ENCODE assay signal across 18 cellular contexts in the genomic region with DNA sequence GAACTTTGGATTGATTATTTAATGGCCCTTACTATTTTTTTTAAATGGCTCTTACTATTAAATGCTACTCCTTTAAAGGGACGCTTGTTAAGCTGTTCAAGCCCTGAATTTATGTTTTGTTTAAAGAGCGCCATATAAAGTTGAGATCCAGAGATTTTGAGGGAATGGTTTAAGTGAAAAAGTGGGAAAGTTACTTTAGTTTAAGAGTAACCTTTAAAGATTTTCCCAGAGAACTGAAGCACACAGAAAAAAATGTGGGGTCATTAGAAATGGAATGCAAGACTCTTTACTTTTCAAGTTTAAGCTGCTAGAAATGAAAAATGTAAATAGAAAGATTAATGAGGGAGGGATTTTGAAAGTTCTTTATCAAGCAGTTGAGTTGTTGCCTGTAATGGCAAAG.
A peak's percentile ranks its signal among the peaks of the same experiment; 100 is the strongest.
DNase-seq lines count a peak whose midpoint lies in the region; ATAC-seq, FAIRE-seq and TF ChIP-seq lines count a peak whose summit lies in the region.
"Had no signal": no experiment of that assay in that cellular context is flagged by ENCODE, and none has a peak within 500 bp of the region (broad histone marks: within the 10 kb centered on the region; RNA-seq: fewer than 3 reads in every experiment).

No MANE protein-coding gene starts in this region.

- intact Hi-C loops in upper lobe of right lung (cut with DNase I) (no loop called here), gastrocnemius medialis (cut with DNase I; ENCODE audit: low total_unique reads) (loop anchor here (10.0 kb wide), 1 partner anchor 57 kb away; no protein-coding TSS in a partner anchor)

- no peaks in the 10 kb centered on the region for H3K9me3 Mint-ChIP-seq in astrocyte (ENCODE audit: unreplicated experiment)
- H3K9me3 Mint-ChIP-seq: CD8-positive, alpha-beta T cell had no signal

- no peak overlapping the region for H3K9ac ChIP-seq in BLaER1 treated with 17β-estradiol and CSF1 and Interleukin-3, amounts not matched to agents 10 nM and 100 nM
- H3K9ac ChIP-seq in astrocyte (ENCODE audit: low read length): no peak overlapping the region
- H3K9ac ChIP-seq in mesenchymal stem cell (ENCODE audit: low read length): no peak overlapping the region

- no peaks in the 10 kb centered on the region for H3K79me1 ChIP-seq in mesenchymal stem cell (replicated peaks; ENCODE audit: low read length, poor library complexity, severe bottlenecking)

- no peak overlapping the region for H3K27ac ChIP-seq in BLaER1 treated with 17β-estradiol and CSF1 and Interleukin-3, amounts not matched to agents 10 nM and 100 nM
- H3K27ac ChIP-seq in astrocyte (ENCODE audit: low read depth, low read length): no peak overlapping the region
- H3K27ac ChIP-seq in mesenchymal stem cell (ENCODE audit: low read length, poor library complexity, severe bottlenecking): no peak overlapping the region
- peak overlapping the region; percentile 15 for H3K27ac ChIP-seq in upper lobe of right lung
- no peak overlapping the region for H3K27ac ChIP-seq in gastrocnemius medialis
- H3K27ac ChIP-seq: HL-60 had no signal

- no peak overlapping the region for H2BK12ac ChIP-seq in mesenchymal stem cell (ENCODE audit: low read length in 2 of 2)

- no peak overlapping the region for H2AK5ac ChIP-seq in mesenchymal stem cell (ENCODE audit: low read length, severe bottlenecking)

- H3K36me3 Mint-ChIP-seq in astrocyte (ENCODE audit: low read depth, unreplicated experiment): no peaks in the 10 kb centered on the region
- H3K36me3 Mint-ChIP-seq: CD8-positive, alpha-beta T cell had no signal

- H3K18ac ChIP-seq in mesenchymal stem cell (ENCODE audit: low read depth in 1 of 2, low read length in 2 of 2): no peak overlapping the region

- peaks cover 2% of the 10 kb centered on the region for H3K4me1 Mint-ChIP-seq in astrocyte (ENCODE audit: low read depth, unreplicated experiment)

- FAIRE-seq in astrocyte (lab: Jason Lieb, UNC): no peak
- FAIRE-seq: GM12878, H1, K562 had no signal

- H3K27me3 Mint-ChIP-seq in astrocyte (ENCODE audit: low read depth, unreplicated experiment): peaks cover 19% of the 10 kb centered on the region

- no peak overlapping the region for H3K14ac ChIP-seq in mesenchymal stem cell (ENCODE audit: low read length in 2 of 2)

- 72% methylated on average over 2 of the region's 2 CpGs for WGBS in mesenchymal stem cell

- H3K36me3 ChIP-seq in BLaER1 treated with 17β-estradiol and CSF1 and Interleukin-3, amounts not matched to agents 10 nM and 100 nM: no peaks in the 10 kb centered on the region
- no peaks in the 10 kb centered on the region for H3K36me3 ChIP-seq in astrocyte (ENCODE audit: insufficient read depth, low read length)
- H3K36me3 ChIP-seq in mesenchymal stem cell (ENCODE audit: control insufficient read depth in 1 of 2, insufficient read depth in 2 of 2, low read depth in 1 of 2, low read length in 2 of 2): no peaks in the 10 kb centered on the region
- H3K36me3 ChIP-seq in upper lobe of right lung: no peaks in the 10 kb centered on the region
- no peaks in the 10 kb centered on the region for H3K36me3 ChIP-seq in gastrocnemius medialis
- H3K36me3 ChIP-seq: BE2C, HAP-1 had no signal

- H2BK5ac ChIP-seq in mesenchymal stem cell (ENCODE audit: low read depth, low read length, poor library complexity, severe bottlenecking): no peak overlapping the region

- TF ChIP-seq POLR2A in gastrocnemius medialis (IDR thresholded peaks at IDR 0.05): no peak

- no peak overlapping the region for H4K8ac ChIP-seq in mesenchymal stem cell (ENCODE audit: low read length)

- H3K9me3 ChIP-seq in BLaER1 treated with 17β-estradiol and CSF1 and Interleukin-3, amounts not matched to agents 10 nM and 100 nM (replicated peaks in 1 of 11): peaks cover 0 to 6% (median 0%) of the 10 kb centered on the region in 11 experiments; a peak in 3 of 22 replicates
- no peaks in the 10 kb centered on the region for H3K9me3 ChIP-seq in astrocyte (ENCODE audit: insufficient read depth, low read depth, low read length)
- H3K9me3 ChIP-seq in mesenchymal stem cell (ENCODE audit: control insufficient read depth, low read length): no peaks in the 10 kb centered on the region
- H3K9me3 ChIP-seq in upper lobe of right lung: no peaks in the 10 kb centered on the region
- no peaks in the 10 kb centered on the region for H3K9me3 ChIP-seq in gastrocnemius medialis
- H3K9me3 ChIP-seq: BE2C, HAP-1 had no signal

- no peak overlapping the region for H3K27ac Mint-ChIP-seq in astrocyte (ENCODE audit: unreplicated experiment)
- H3K27ac Mint-ChIP-seq: CD8-positive, alpha-beta T cell had no signal

- peaks cover 0 to 10% (median 0%) of the 10 kb centered on the region in 11 experiments; a peak in 4 of 22 replicates for H4K20me1 ChIP-seq in BLaER1 treated with 17β-estradiol and CSF1 and Interleukin-3, amounts not matched to agents 10 nM and 100 nM
- H4K20me1 ChIP-seq in astrocyte (ENCODE audit: insufficient read depth, low read length): no peaks in the 10 kb centered on the region

- in situ Hi-C loops in gastrocnemius medialis (cut with MboI; ENCODE audit: low sequenced_read_pairs in 4 of 4): loop anchor here in 1 of 4 donors (10.0 kb wide), 1 partner anchor 87 kb away; no protein-coding TSS in a partner anchor

- DNase-seq in astrocyte (ENCODE audit: low read depth) (peak; percentile 31), mesenchymal stem cell (peak; percentile 19), upper lobe of right lung (no peak), gastrocnemius medialis (no peak)
- DNase-seq: ACHN; BE2C; Calu3; CD8-positive, alpha-beta T cell; DMS79 treated with DMSO at 0.1 percent for 48 hours; EL had no signal

- H3K4me1 ChIP-seq in BLaER1 treated with 17β-estradiol and CSF1 and Interleukin-3, amounts not matched to agents 10 nM and 100 nM: peaks cover 10 to 53% (median 34%) of the 10 kb centered on the region in 10 experiments
- H3K4me1 ChIP-seq in astrocyte (ENCODE audit: insufficient read depth, low read length) (peaks cover 5% of the 10 kb centered on the region), mesenchymal stem cell (ENCODE audit: control insufficient read depth, insufficient read depth, low read depth, low read length) (peaks cover 2% of the 10 kb centered on the region), upper lobe of right lung (peaks cover 4% of the 10 kb centered on the region), gastrocnemius medialis (peaks cover 10 to 12% of the 10 kb centered on the region in 2 donors)
- H3K4me1 ChIP-seq: BE2C, HAP-1 had no signal

- peak overlapping the region in 1 of 2 experiments; percentile 67 for H3K4ac ChIP-seq in mesenchymal stem cell (ENCODE audit: low read depth in 1 of 2, low read length in 2 of 2)

- H2AFZ ChIP-seq in astrocyte (ENCODE audit: low read depth, low read length) (no peak overlapping the region), mesenchymal stem cell (ENCODE audit: low read depth, low read length) (no peak overlapping the region)

- H3K23ac ChIP-seq in mesenchymal stem cell (ENCODE audit: low read length in 2 of 2): no peak overlapping the region

- H3K4me3 Mint-ChIP-seq in astrocyte (ENCODE audit: unreplicated experiment): no peak overlapping the region
- H3K4me3 Mint-ChIP-seq: CD8-positive, alpha-beta T cell had no signal

- TF ChIP-seq CTCF in astrocyte (IDR thresholded peaks at IDR 0.05; ENCODE audit: insufficient read depth, low read depth, low read length) (no peak), upper lobe of right lung (IDR thresholded peaks at IDR 0.05) (no peak), gastrocnemius medialis (IDR thresholded peaks at IDR 0.05 in 4 of 5, conservative IDR thresholded peaks at IDR 0.05 in 1 of 5) (no peak)

- H2BK15ac ChIP-seq in mesenchymal stem cell (ENCODE audit: low read depth, poor library complexity, severe bottlenecking): no peak overlapping the region

- peak overlapping the region in 7 of 11 experiments; percentile 11 to 53 (median 43); a peak in 13 of 22 replicates for H3K4me2 ChIP-seq in BLaER1 treated with 17β-estradiol and CSF1 and Interleukin-3, amounts not matched to agents 10 nM and 100 nM
- H3K4me2 ChIP-seq in astrocyte (ENCODE audit: low read length) (no peak overlapping the region), mesenchymal stem cell (ENCODE audit: low read length, poor library complexity, severe bottlenecking) (no peak overlapping the region)

- H3K27me3 ChIP-seq in BLaER1 treated with 17β-estradiol and CSF1 and Interleukin-3, amounts not matched to agents 10 nM and 100 nM: peaks cover 0 to 7% (median 0%) of the 10 kb centered on the region in 11 experiments; a peak in 3 of 22 replicates
- H3K27me3 ChIP-seq in astrocyte (ENCODE audit: insufficient read depth, low read length) (no peaks in the 10 kb centered on the region), mesenchymal stem cell (ENCODE audit: control insufficient read depth in 1 of 2, insufficient read depth in 1 of 2, low read length in 2 of 2) (peaks cover 0 to 33% of the 10 kb centered on the region in 2 experiments), upper lobe of right lung (no peaks in the 10 kb centered on the region), gastrocnemius medialis (no peaks in the 10 kb centered on the region)
- H3K27me3 ChIP-seq: BE2C had no signal

- ATAC-seq in upper lobe of right lung: no peak
- no peak for ATAC-seq in gastrocnemius medialis
- ATAC-seq in HG03571 (IDR thresholded peaks at IDR 0.05; ENCODE audit: unreplicated experiment): no peak
- ATAC-seq in GM21723 (IDR thresholded peaks at IDR 0.05; ENCODE audit: unreplicated experiment): no peak
- ATAC-seq: CD8-positive, alpha-beta T cell; GM12878; K562 had no signal

- H3K79me2 ChIP-seq in astrocyte (ENCODE audit: insufficient read depth, low read length): no peaks in the 10 kb centered on the region

- no peak overlapping the region for H2BK120ac ChIP-seq in mesenchymal stem cell (ENCODE audit: low read depth, low read length)

- H4K91ac ChIP-seq in mesenchymal stem cell (ENCODE audit: low read length): no peak overlapping the region

- no peak overlapping the region for H3K4me3 ChIP-seq in BLaER1 treated with 17β-estradiol and CSF1 and Interleukin-3, amounts not matched to agents 10 nM and 100 nM
- H3K4me3 ChIP-seq in astrocyte (ENCODE audit: insufficient read depth, low read depth, low read length) (no peak overlapping the region), mesenchymal stem cell (ENCODE audit: insufficient read depth in 1 of 2, low read depth in 1 of 2, low read length in 2 of 2) (no peak overlapping the region), upper lobe of right lung (no peak overlapping the region), gastrocnemius medialis (no peak overlapping the region)
- H3K4me3 ChIP-seq: GM12878, HAP-1, K562 had no signal

Comparison
In these comparisons a context has a peak if more than half of its experiments do, and no peak if none do; other contexts are left out.
1. H3K4me2 ChIP-seq: peak in BLaER1 treated with 17β-estradiol and CSF1 and Interleukin-3, amounts not matched to agents 10 nM and 100 nM (7 of 11); none in astrocyte (single experiment) and mesenchymal stem cell (single experiment).
2. DNase-seq: peak in astrocyte (single experiment) and mesenchymal stem cell (single experiment); none in upper lobe of right lung (single experiment) and gastrocnemius medialis (0 of 2).